In the genomic region with DNA sequence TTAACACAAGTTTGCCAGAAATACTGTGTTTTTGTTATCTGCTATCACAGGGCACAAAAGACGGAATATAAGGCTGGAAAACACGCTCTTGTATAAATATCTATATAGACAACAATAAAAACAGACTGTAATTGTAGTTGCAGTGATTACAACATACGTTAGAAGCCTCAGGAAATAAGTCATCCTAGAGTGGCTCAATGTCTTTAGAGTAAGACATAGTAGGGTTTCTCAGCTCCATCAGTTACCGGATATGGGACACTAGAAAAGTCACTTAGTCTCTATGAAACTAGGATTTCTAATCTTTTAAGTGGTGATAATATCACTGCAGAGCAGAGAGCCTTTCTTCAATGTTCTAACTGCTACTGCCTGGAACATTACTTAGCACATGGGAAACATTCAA, we compare ENCODE assay signal across 20 cellular contexts.
DNase-seq lines count a peak whose midpoint lies in the region; ATAC-seq, FAIRE-seq and TF ChIP-seq lines count a peak whose summit lies in the region.
"Had no signal": no experiment of that assay in that cellular context is flagged by ENCODE, and none has a peak within 500 bp of the region (broad histone marks: within the 10 kb centered on the region; RNA-seq: fewer than 3 reads in every experiment).

No MANE protein-coding gene starts in this region.

- peak; percentile 12 for DNase-seq in RPMI7951 (ENCODE audit: low read depth)
- peak; percentile 28 for DNase-seq in fibroblast of peridontal ligament (ENCODE audit: extremely low read depth)
- no peak for DNase-seq in RCC 7860 (ENCODE audit: low spot score)
- DNase-seq in SK-N-DZ (ENCODE audit: low spot score): no peak
- DNase-seq: activated CD4-positive, CD25-positive, alpha-beta regulatory T cell; activated effector memory CD4-positive, alpha-beta T cell treated with Interleukin-2 at 50 U/mL for 16 hours; adrenal gland; effector memory CD4-positive, alpha-beta T cell; foreskin keratinocyte; left lung; NCI-H774; ovary; sigmoid colon; uterus had no signal

- H3K4me3 ChIP-seq in ACC112 (ENCODE audit: low read depth, low read length): no peak overlapping the region
- no peak overlapping the region for H3K4me3 ChIP-seq in HEK293 (ENCODE audit: low read depth, low read length)
- H3K4me3 ChIP-seq: adrenal gland, left lung, ovary, sigmoid colon, uterus had no signal

- no peaks in the 10 kb centered on the region for H3K36me3 ChIP-seq in ACC112 (ENCODE audit: insufficient read depth, low read length)
- no peaks in the 10 kb centered on the region for H3K36me3 ChIP-seq in HEK293 (ENCODE audit: control insufficient read depth in 2 of 2, insufficient read depth in 1 of 2, low read length in 2 of 2)
- H3K36me3 ChIP-seq: adrenal gland, left lung, ovary, sigmoid colon, uterus had no signal

- H3K27ac ChIP-seq in ACC112 (ENCODE audit: low read depth, low read length) (peak overlapping the region; percentile 19; the same call in 1 of the 2 replicates), HEK293 (ENCODE audit: extremely low read depth, low read depth, low read length) (no peak overlapping the region)
- H3K27ac ChIP-seq: adrenal gland, foreskin keratinocyte, ovary, sigmoid colon, uterus had no signal

- H3K79me2 ChIP-seq in ACC112 (ENCODE audit: control insufficient read depth, insufficient read depth, low read length, unreplicated experiment): no peaks in the 10 kb centered on the region

- no peaks in the 10 kb centered on the region for H3K9me3 ChIP-seq in HEK293 (ENCODE audit: control insufficient read depth, insufficient read depth, low read depth, low read length)
- H3K9me3 ChIP-seq: adrenal gland, left lung, ovary, sigmoid colon, uterus had no signal

- POLR2A ChIA-PET in HEK293 (lab: Yijun Ruan, JAX): no interaction called here

- CTCF ChIA-PET in HEK293 (lab: Yijun Ruan, JAX): interaction anchor here (2.2 kb wide), 1 partner anchor 209 kb away, joined by 9 read pairs; a partner anchor contains a TSS

- peaks cover 37% of the 10 kb centered on the region for H3K4me1 ChIP-seq in ACC112 (ENCODE audit: control insufficient read depth, insufficient read depth, low read length, unreplicated experiment)
- H3K4me1 ChIP-seq in HEK293 (ENCODE audit: control insufficient read depth, insufficient read depth, low read length): peaks cover 4% of the 10 kb centered on the region; the same call in 1 of the 2 replicates

- TF ChIP-seq CTCF in HEK293 (tag by site-specific recombination; IDR thresholded peaks at IDR 0.05): no peak

- H3K27me3 ChIP-seq in ACC112 (ENCODE audit: insufficient read depth, low read length): no peaks in the 10 kb centered on the region
- H3K27me3 ChIP-seq: adrenal gland, foreskin keratinocyte, left lung, ovary, sigmoid colon, uterus had no signal

- no peak for FAIRE-seq in RCC 7860 (lab: Jason Lieb, UNC)
- FAIRE-seq: G401.6, GM12891 had no signal

- no peak overlapping the region for H2AFZ ChIP-seq in ACC112 (ENCODE audit: low read length, unreplicated experiment)

- ATAC-seq in HG03039 (IDR thresholded peaks at IDR 0.05; ENCODE audit: unreplicated experiment) (no peak), GM21367 (IDR thresholded peaks at IDR 0.05; ENCODE audit: unreplicated experiment) (no peak)
- ATAC-seq: foreskin keratinocyte, left lung had no signal

TF ChIP-seq in HEK293, 187 proteins besides CTCF, POLR2A, EP300 and RAD21:
- TF ChIP-seq, protein P1, sequence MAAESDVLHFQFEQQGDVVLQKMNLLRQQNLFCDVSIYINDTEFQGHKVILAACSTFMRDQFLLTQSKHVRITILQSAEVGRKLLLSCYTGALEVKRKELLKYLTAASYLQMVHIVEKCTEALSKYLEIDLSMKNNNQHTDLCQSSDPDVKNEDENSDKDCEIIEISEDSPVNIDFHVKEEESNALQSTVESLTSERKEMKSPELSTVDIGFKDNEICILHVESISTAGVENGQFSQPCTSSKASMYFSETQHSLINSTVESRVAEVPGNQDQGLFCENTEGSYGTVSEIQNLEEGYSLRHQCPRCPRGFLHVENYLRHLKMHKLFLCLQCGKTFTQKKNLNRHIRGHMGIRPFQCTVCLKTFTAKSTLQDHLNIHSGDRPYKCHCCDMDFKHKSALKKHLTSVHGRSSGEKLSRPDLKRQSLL (tag by site-specific recombination; IDR thresholded peaks at IDR 0.05): peak; percentile 57
- TF ChIP-seq ZNF785 (tag by site-specific recombination; IDR thresholded peaks at IDR 0.05) (no peak), ZNF830 (tag by site-specific recombination; IDR thresholded peaks at IDR 0.05; ENCODE audit: low read depth) (no peak), ZNF394 (tag by site-specific recombination; IDR thresholded peaks at IDR 0.05; ENCODE audit: borderline replicate concordance) (no peak)
- TF ChIP-seq, protein P2, sequence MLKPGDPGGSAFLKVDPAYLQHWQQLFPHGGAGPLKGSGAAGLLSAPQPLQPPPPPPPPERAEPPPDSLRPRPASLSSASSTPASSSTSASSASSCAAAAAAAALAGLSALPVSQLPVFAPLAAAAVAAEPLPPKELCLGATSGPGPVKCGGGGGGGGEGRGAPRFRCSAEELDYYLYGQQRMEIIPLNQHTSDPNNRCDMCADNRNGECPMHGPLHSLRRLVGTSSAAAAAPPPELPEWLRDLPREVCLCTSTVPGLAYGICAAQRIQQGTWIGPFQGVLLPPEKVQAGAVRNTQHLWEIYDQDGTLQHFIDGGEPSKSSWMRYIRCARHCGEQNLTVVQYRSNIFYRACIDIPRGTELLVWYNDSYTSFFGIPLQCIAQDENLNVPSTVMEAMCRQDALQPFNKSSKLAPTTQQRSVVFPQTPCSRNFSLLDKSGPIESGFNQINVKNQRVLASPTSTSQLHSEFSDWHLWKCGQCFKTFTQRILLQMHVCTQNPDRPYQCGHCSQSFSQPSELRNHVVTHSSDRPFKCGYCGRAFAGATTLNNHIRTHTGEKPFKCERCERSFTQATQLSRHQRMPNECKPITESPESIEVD (tag by site-specific recombination; IDR thresholded peaks at IDR 0.05): 0 out of 2 replicates have a peak, but pooled peaks have one; percentile 9
- TF ChIP-seq, protein P3, sequence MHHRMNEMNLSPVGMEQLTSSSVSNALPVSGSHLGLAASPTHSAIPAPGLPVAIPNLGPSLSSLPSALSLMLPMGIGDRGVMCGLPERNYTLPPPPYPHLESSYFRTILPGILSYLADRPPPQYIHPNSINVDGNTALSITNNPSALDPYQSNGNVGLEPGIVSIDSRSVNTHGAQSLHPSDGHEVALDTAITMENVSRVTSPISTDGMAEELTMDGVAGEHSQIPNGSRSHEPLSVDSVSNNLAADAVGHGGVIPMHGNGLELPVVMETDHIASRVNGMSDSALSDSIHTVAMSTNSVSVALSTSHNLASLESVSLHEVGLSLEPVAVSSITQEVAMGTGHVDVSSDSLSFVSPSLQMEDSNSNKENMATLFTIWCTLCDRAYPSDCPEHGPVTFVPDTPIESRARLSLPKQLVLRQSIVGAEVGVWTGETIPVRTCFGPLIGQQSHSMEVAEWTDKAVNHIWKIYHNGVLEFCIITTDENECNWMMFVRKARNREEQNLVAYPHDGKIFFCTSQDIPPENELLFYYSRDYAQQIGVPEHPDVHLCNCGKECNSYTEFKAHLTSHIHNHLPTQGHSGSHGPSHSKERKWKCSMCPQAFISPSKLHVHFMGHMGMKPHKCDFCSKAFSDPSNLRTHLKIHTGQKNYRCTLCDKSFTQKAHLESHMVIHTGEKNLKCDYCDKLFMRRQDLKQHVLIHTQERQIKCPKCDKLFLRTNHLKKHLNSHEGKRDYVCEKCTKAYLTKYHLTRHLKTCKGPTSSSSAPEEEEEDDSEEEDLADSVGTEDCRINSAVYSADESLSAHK (tag by site-specific recombination; IDR thresholded peaks at IDR 0.05): no peak

Comparison
In these comparisons a context has a peak if more than half of its experiments do, and no peak if none do; other contexts are left out.
1. DNase-seq: peak in RPMI7951 (single experiment) and fibroblast of peridontal ligament (single experiment); none in RCC 7860 (single experiment) and SK-N-DZ (single experiment).